In the genomic region with DNA sequence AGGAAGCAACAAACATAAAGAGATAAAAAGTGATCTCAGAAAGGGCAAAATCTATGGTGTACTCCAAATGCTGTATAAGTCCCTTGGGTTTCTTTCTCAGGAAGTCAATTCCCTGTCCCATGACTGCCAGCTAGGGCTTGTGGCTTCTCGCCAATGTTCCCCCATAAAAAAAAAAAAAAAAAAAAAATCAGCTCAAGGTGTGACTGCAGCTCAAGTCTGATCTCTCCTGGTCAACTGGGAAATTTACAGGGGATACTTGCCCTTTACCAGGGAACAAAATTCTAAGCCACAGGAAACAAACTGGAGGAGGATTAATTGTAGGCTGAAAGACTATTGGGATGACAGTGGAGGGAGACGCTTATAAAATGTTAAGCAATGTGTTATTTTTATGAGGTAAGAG, we compare ENCODE assay signal across 1 cellular context.
A peak's percentile ranks its signal among the peaks of the same experiment; 100 is the strongest.
TF ChIP-seq lines count a peak whose summit lies in the region.

No MANE protein-coding gene starts in this region.

TF ChIP-seq in IMR-90, 13 proteins besides CTCF, POLR2A, EP300 and RAD21 (continued from another document):
- no peak for TF ChIP-seq USF2 (IDR thresholded peaks at IDR 0.05; ENCODE audit: low read depth, low read length)
- TF ChIP-seq MAZ (IDR thresholded peaks at IDR 0.05; ENCODE audit: borderline replicate concordance, low read depth, low read length), result no peak
- TF ChIP-seq SMC3 (IDR thresholded peaks at IDR 0.05; ENCODE audit: low read depth, low read length), result peak; percentile 35; the same call in 1 of the 2 replicates
- no peak for TF ChIP-seq CHD1 (IDR thresholded peaks at IDR 0.05; ENCODE audit: low read depth, low read length)
